1 cellular context compared by ENCODE assay signal in the genomic region with DNA sequence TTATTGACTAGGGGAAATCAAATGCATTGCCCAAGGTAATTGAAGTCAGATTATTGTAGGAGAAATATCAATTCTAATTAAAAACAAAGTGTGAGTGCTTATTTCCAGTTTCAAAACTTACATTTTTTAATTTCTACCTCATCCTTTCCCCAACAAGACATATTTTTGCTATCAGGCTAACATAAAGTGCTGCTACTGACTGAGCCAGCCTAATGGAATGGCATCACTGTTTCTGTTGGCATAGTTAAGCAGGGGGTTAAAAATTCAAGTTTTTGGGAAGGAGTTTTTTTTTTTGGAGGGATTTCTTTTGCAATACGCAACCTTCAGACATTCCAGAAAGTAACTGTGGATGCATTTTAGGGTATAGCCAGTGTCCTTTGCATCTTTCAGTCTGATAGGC.
TF ChIP-seq lines count a peak whose summit lies in the region.

No MANE protein-coding gene starts in this region.

TF ChIP-seq in WTC11, 78 proteins besides CTCF, POLR2A, EP300 and RAD21 (continued from another document):
- TF ChIP-seq USF2 (CRISPR knock-in tag; IDR thresholded peaks at IDR 0.05), result no peak
